ENCODE assay signal across 1 cellular context in the genomic region with DNA sequence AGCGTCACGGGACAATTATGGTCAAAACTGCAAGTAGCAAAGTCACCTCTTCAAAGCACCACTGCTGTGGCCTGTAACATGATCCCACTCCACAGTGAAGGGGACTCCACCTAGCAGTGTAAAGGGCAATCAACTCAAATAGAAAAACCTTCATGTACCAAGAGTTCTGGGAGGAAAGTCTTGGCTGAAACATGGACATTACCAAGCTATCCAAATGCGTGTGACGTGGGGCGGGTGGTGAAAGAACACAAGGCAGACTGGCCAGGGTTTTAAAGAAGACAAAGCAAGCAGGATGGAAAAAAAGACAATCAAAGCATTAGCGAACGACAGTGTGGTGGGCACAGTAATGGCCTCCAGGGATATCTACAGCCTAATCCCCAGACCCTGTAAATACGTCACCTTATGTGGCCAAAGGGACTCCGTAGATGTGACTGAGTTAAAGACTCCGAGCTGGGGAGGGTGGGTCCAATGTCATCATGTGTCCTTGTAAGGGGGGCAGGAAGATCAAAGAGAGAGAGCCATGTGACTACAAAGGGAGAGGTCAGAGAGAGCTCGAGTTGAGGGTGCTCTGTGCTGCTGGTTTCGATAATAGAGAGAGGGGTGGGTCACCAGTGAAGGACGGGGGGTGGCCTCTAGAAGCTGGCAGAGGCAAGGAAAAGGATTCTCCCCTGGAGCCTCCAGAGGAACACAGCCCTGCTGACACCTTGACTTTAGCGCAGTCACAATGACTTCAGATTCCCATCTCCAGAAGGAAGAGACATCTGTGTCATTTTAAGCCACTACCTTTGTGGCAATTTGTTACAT.
TF ChIP-seq lines count a peak whose summit lies in the region.

No MANE protein-coding gene starts in this region.

TF ChIP-seq in HepG2, 621 proteins besides CTCF, POLR2A, EP300 and RAD21 (continued from another document and continues in another):
- TF ChIP-seq, protein P1, sequence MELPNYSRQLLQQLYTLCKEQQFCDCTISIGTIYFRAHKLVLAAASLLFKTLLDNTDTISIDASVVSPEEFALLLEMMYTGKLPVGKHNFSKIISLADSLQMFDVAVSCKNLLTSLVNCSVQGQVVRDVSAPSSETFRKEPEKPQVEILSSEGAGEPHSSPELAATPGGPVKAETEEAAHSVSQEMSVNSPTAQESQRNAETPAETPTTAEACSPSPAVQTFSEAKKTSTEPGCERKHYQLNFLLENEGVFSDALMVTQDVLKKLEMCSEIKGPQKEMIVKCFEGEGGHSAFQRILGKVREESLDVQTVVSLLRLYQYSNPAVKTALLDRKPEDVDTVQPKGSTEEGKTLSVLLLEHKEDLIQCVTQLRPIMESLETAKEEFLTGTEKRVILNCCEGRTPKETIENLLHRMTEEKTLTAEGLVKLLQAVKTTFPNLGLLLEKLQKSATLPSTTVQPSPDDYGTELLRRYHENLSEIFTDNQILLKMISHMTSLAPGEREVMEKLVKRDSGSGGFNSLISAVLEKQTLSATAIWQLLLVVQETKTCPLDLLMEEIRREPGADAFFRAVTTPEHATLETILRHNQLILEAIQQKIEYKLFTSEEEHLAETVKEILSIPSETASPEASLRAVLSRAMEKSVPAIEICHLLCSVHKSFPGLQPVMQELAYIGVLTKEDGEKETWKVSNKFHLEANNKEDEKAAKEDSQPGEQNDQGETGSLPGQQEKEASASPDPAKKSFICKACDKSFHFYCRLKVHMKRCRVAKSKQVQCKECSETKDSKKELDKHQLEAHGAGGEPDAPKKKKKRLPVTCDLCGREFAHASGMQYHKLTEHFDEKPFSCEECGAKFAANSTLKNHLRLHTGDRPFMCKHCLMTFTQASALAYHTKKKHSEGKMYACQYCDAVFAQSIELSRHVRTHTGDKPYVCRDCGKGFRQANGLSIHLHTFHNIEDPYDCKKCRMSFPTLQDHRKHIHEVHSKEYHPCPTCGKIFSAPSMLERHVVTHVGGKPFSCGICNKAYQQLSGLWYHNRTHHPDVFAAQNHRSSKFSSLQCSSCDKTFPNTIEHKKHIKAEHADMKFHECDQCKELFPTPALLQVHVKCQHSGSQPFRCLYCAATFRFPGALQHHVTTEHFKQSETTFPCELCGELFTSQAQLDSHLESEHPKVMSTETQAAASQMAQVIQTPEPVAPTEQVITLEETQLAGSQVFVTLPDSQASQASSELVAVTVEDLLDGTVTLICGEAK (IDR thresholded peaks at IDR 0.05) = no peak
- TF ChIP-seq, protein P1 (CRISPR knock-in tag; IDR thresholded peaks at IDR 0.05) = no peak
- no peak for TF ChIP-seq ZNF382 (CRISPR knock-in tag; IDR thresholded peaks at IDR 0.05; ENCODE audit: borderline replicate concordance)
- TF ChIP-seq, protein P2, sequence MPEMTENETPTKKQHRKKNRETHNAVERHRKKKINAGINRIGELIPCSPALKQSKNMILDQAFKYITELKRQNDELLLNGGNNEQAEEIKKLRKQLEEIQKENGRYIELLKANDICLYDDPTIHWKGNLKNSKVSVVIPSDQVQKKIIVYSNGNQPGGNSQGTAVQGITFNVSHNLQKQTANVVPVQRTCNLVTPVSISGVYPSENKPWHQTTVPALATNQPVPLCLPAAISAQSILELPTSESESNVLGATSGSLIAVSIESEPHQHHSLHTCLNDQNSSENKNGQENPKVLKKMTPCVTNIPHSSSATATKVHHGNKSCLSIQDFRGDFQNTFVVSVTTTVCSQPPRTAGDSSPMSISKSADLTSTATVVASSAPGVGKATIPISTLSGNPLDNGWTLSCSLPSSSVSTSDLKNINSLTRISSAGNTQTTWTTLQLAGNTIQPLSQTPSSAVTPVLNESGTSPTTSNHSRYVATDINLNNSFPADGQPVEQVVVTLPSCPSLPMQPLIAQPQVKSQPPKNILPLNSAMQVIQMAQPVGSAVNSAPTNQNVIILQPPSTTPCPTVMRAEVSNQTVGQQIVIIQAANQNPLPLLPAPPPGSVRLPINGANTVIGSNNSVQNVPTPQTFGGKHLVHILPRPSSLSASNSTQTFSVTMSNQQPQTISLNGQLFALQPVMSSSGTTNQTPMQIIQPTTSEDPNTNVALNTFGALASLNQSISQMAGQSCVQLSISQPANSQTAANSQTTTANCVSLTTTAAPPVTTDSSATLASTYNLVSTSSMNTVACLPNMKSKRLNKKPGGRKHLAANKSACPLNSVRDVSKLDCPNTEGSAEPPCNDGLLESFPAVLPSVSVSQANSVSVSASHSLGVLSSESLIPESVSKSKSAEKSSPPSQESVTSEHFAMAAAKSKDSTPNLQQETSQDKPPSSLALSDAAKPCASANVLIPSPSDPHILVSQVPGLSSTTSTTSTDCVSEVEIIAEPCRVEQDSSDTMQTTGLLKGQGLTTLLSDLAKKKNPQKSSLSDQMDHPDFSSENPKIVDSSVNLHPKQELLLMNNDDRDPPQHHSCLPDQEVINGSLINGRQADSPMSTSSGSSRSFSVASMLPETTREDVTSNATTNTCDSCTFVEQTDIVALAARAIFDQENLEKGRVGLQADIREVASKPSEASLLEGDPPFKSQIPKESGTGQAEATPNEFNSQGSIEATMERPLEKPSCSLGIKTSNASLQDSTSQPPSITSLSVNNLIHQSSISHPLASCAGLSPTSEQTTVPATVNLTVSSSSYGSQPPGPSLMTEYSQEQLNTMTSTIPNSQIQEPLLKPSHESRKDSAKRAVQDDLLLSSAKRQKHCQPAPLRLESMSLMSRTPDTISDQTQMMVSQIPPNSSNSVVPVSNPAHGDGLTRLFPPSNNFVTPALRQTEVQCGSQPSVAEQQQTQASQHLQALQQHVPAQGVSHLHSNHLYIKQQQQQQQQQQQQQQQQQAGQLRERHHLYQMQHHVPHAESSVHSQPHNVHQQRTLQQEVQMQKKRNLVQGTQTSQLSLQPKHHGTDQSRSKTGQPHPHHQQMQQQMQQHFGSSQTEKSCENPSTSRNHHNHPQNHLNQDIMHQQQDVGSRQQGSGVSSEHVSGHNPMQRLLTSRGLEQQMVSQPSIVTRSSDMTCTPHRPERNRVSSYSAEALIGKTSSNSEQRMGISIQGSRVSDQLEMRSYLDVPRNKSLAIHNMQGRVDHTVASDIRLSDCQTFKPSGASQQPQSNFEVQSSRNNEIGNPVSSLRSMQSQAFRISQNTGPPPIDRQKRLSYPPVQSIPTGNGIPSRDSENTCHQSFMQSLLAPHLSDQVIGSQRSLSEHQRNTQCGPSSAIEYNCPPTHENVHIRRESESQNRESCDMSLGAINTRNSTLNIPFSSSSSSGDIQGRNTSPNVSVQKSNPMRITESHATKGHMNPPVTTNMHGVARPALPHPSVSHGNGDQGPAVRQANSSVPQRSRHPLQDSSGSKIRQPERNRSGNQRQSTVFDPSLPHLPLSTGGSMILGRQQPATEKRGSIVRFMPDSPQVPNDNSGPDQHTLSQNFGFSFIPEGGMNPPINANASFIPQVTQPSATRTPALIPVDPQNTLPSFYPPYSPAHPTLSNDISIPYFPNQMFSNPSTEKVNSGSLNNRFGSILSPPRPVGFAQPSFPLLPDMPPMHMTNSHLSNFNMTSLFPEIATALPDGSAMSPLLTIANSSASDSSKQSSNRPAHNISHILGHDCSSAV (CRISPR knock-in tag; IDR thresholded peaks at IDR 0.05; ENCODE audit: borderline replicate concordance) = no peak
- TF ChIP-seq, protein P3, sequence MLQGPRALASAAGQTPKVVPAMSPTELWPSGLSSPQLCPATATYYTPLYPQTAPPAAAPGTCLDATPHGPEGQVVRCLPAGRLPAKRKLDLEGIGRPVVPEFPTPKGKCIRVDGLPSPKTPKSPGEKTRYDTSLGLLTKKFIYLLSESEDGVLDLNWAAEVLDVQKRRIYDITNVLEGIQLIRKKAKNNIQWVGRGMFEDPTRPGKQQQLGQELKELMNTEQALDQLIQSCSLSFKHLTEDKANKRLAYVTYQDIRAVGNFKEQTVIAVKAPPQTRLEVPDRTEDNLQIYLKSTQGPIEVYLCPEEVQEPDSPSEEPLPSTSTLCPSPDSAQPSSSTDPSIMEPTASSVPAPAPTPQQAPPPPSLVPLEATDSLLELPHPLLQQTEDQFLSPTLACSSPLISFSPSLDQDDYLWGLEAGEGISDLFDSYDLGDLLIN (CRISPR knock-in tag; IDR thresholded peaks at IDR 0.05; ENCODE audit: borderline replicate concordance) = 0 out of 2 replicates have a peak, but pooled peaks have one; percentile 47
- no peak for TF ChIP-seq KDM5B (CRISPR knock-in tag; IDR thresholded peaks at IDR 0.05; ENCODE audit: borderline replicate concordance)
- TF ChIP-seq SCMH1 (CRISPR knock-in tag; IDR thresholded peaks at IDR 0.05; ENCODE audit: borderline replicate concordance) = no peak
- TF ChIP-seq NR2C2 (CRISPR knock-in tag; IDR thresholded peaks at IDR 0.05; ENCODE audit: borderline replicate concordance) = peak; percentile 82
- peak; percentile 69; the same call in 1 of the 2 replicates for TF ChIP-seq ARID2 (CRISPR knock-in tag; IDR thresholded peaks at IDR 0.05; ENCODE audit: borderline replicate concordance)
- TF ChIP-seq, protein P4, sequence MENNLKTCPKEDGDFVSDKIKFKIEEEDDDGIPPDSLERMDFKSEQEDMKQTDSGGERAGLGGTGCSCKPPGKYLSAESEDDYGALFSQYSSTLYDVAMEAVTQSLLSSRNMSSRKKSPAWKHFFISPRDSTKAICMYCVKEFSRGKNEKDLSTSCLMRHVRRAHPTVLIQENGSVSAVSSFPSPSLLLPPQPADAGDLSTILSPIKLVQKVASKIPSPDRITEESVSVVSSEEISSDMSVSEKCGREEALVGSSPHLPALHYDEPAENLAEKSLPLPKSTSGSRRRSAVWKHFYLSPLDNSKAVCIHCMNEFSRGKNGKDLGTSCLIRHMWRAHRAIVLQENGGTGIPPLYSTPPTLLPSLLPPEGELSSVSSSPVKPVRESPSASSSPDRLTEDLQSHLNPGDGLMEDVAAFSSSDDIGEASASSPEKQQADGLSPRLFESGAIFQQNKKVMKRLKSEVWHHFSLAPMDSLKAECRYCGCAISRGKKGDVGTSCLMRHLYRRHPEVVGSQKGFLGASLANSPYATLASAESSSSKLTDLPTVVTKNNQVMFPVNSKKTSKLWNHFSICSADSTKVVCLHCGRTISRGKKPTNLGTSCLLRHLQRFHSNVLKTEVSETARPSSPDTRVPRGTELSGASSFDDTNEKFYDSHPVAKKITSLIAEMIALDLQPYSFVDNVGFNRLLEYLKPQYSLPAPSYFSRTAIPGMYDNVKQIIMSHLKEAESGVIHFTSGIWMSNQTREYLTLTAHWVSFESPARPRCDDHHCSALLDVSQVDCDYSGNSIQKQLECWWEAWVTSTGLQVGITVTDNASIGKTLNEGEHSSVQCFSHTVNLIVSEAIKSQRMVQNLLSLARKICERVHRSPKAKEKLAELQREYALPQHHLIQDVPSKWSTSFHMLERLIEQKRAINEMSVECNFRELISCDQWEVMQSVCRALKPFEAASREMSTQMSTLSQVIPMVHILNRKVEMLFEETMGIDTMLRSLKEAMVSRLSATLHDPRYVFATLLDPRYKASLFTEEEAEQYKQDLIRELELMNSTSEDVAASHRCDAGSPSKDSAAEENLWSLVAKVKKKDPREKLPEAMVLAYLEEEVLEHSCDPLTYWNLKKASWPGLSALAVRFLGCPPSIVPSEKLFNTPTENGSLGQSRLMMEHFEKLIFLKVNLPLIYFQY (CRISPR knock-in tag; IDR thresholded peaks at IDR 0.05; ENCODE audit: borderline replicate concordance) = no peak
- no peak for TF ChIP-seq GZF1 (CRISPR knock-in tag; IDR thresholded peaks at IDR 0.05)
- no peak for TF ChIP-seq ZNF672 (CRISPR knock-in tag; IDR thresholded peaks at IDR 0.05)
